In genomic region chr12:110932048-110932447, GRCh38 we compare ENCODE assay signal across 13 cellular contexts. TPM values are rescaled to one million over a fixed set of nuclear protein-coding genes. Genes with fewer than 3 reads are reported as not detected.
DNase-seq lines count a peak whose midpoint lies in the region; FAIRE-seq and TF ChIP-seq lines count a peak whose summit lies in the region.
"Had no signal": no experiment of that assay in that cellular context is flagged by ENCODE, and none has a peak within 500 bp of the region (broad histone marks: within the 10 kb centered on the region; RNA-seq: fewer than 3 reads in every experiment).

No MANE protein-coding gene starts in this region.

- H3K27me3 ChIP-seq in thyroid gland, result no peaks in the 10 kb centered on the region

- DNase-seq in stimulated activated CD4-positive, alpha-beta T cell treated with anti-CD3 and anti-CD28 coated beads, Interleukin-15, amount 100 ng/mL, for 24 hours, result peak; percentile 15
- DNase-seq in stimulated activated CD4-positive, alpha-beta T cell treated with anti-CD3 and anti-CD28 coated beads, Interleukin-2, amount 100 ng/mL, for 48 hours, result no peak
- DNase-seq in OCI-M1 (lab: John Stamatoyannopoulos, UW) (peak; percentile 8), fibroblast of villous mesenchyme (ENCODE audit: low read depth) (no peak), thyroid gland (no peak), RCC 7860 (ENCODE audit: low spot score) (no peak), DMS114 treated with DMSO at 0.1 percent for 48 hours (lab: John Stamatoyannopoulos, UW; ENCODE audit: unreplicated experiment) (no peak), HuH-7.5 (ENCODE audit: low spot score) (no peak)
- DNase-seq: DMS153, NCI-H2029 treated with DMSO at 0.1 percent for 48 hours had no signal

- 39 to 40% methylated on average over 11 of the region's 11 CpGs for WGBS in thyroid gland, 2 donors

- H3K4me3 ChIP-seq in fibroblast of villous mesenchyme (ENCODE audit: low read depth, low read length) (no peak overlapping the region), thyroid gland (replicated peaks in 1 of 3) (no peak overlapping the region)

- intact Hi-C loops in thyroid gland (cut with DNase I), result loop anchor here (10.0 kb wide), 1 partner anchor 383 kb away; no protein-coding TSS in a partner anchor

- peak; percentile 15 for TF ChIP-seq CTCF in fibroblast of villous mesenchyme (IDR thresholded peaks at IDR 0.05; ENCODE audit: insufficient read depth, low read depth, low read length)
- no peak for TF ChIP-seq CTCF in thyroid gland (IDR thresholded peaks at IDR 0.05)

- H3K36me3 ChIP-seq in thyroid gland, result no peaks in the 10 kb centered on the region

- H3K27ac ChIP-seq in thyroid gland, result no peak overlapping the region
- H3K27ac ChIP-seq: HL-60 had no signal

- no peak for TF ChIP-seq POLR2A in thyroid gland (IDR thresholded peaks at IDR 0.05)

- no peak for FAIRE-seq in RCC 7860 (lab: Jason Lieb, UNC)

- no peaks in the 10 kb centered on the region for H3K9me3 ChIP-seq in thyroid gland

- H3K4me1 ChIP-seq in thyroid gland, result peaks cover 0 to 3% of the 10 kb centered on the region in 2 donors

RNA-seq across cellular contexts. Expression of gene MYL2, which starts 11.7 kb away (rescaled TPM):
- total RNA-seq in fibroblast of villous mesenchyme (not detected in 2 replicates), thyroid gland (not detected)
- total RNA-seq: activated CD8-positive, alpha-beta memory T cell treated with anti-CD3 and anti-CD28 coated beads for 36 hours; mononuclear cell had no signal

Comparison
In these comparisons a context has a peak if more than half of its experiments do, and no peak if none do; other contexts are left out.
1. DNase-seq: peak in stimulated activated CD4-positive, alpha-beta T cell treated with anti-CD3 and anti-CD28 coated beads, Interleukin-15, amount 100 ng/mL, for 24 hours (single experiment) and OCI-M1 (single experiment); none in stimulated activated CD4-positive, alpha-beta T cell treated with anti-CD3 and anti-CD28 coated beads, Interleukin-2, amount 100 ng/mL, for 48 hours (0 of 2), fibroblast of villous mesenchyme (single experiment), thyroid gland (0 of 2), RCC 7860 (single experiment), DMS114 treated with DMSO at 0.1 percent for 48 hours (single experiment) and HuH-7.5 (single experiment).